In the genomic region with DNA sequence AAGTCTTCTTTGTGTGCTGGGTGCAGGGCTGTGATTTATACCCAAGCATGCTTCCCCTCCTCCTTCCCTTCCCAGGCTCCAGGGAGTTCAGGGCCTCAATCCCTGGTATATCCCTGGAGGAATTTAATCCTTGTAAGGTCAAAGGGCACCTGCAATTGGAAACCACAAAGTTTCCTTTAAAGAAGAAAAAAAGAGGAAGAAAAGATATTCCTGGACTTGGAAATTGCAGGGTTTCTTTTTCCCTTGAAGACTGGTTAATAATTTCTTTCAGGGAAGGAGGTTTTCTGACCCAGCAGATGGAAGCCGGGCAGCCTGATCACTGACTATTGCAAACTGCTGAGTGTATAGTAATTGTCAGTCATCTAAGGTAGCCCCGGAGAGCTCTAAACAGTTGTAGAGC, we compare ENCODE assay signal across 15 cellular contexts.
A peak's percentile ranks its signal among the peaks of the same experiment; 100 is the strongest.
DNase-seq lines count a peak whose midpoint lies in the region; ATAC-seq and TF ChIP-seq lines count a peak whose summit lies in the region.
"Had no signal": no experiment of that assay in that cellular context is flagged by ENCODE, and none has a peak within 500 bp of the region (broad histone marks: within the 10 kb centered on the region; RNA-seq: fewer than 3 reads in every experiment).

No MANE protein-coding gene starts in this region.

- ATAC-seq in HG02870 (IDR thresholded peaks at IDR 0.05; ENCODE audit: unreplicated experiment), result no peak
- no peak for ATAC-seq in HG03457 (IDR thresholded peaks at IDR 0.05; ENCODE audit: unreplicated experiment)
- ATAC-seq: PC-3 had no signal

- DNase-seq in EL, result peak; percentile 49
- peak; percentile 51 for DNase-seq in NCI-H2227 treated with DMSO at 0.1 percent for 48 hours (lab: John Stamatoyannopoulos, UW)
- DNase-seq in fibroblast of mammary gland (ENCODE audit: low read depth), result peak; percentile 17
- DNase-seq in nephron progenitor cell, result peak; percentile 56
- no peak for DNase-seq in SK-N-DZ (ENCODE audit: low spot score)
- DNase-seq in 8988T, result no peak
- DNase-seq: colonic mucosa; DMS53; NCI-H1417; NCI-H510A treated with DMSO at 0.1 percent for 48 hours; PC-3; stimulated activated CD4-positive, alpha-beta T cell treated with anti-CD3 and anti-CD28 coated beads, Interleukin-1b, Interleukin-23, amount 100 ng/mL, for 48 hours; testis had no signal

- peaks cover 83% of the 10 kb centered on the region for H3K4me1 Mint-ChIP-seq in nephron progenitor cell

- peaks cover 3% of the 10 kb centered on the region for H3K27me3 Mint-ChIP-seq in nephron progenitor cell (ENCODE audit: low read depth, poor library complexity)

- TF ChIP-seq CTCF in fibroblast of mammary gland (conservative IDR thresholded peaks at IDR 0.05; ENCODE audit: control insufficient read depth, insufficient read depth, low read depth, low read length) (no peak), nephron progenitor cell (IDR thresholded peaks at IDR 0.05) (no peak)

- peak overlapping the region; percentile 99 for H3K27ac Mint-ChIP-seq in nephron progenitor cell

- peaks cover 43% of the 10 kb centered on the region for H3K36me3 Mint-ChIP-seq in nephron progenitor cell (ENCODE audit: low read depth)

- H3K4me3 ChIP-seq in fibroblast of mammary gland (ENCODE audit: control insufficient read depth, low read depth, low read length), result no peak overlapping the region
- H3K4me3 ChIP-seq: colonic mucosa, testis had no signal

- peak overlapping the region; percentile 58 for H3K4me3 Mint-ChIP-seq in nephron progenitor cell

- H3K9me3 Mint-ChIP-seq in nephron progenitor cell, result no peaks in the 10 kb centered on the region

Comparison
In these comparisons a context has a peak if more than half of its experiments do, and no peak if none do; other contexts are left out.
1. DNase-seq: peak in EL (single experiment), NCI-H2227 treated with DMSO at 0.1 percent for 48 hours (single experiment), fibroblast of mammary gland (single experiment) and nephron progenitor cell (single experiment); none in SK-N-DZ (single experiment) and 8988T (single experiment).